In genomic region chr6:17820055-17820454, GRCh38 we compare ENCODE assay signal across 12 cellular contexts.
A peak's percentile ranks its signal among the peaks of the same experiment; 100 is the strongest.
DNase-seq lines count a peak whose midpoint lies in the region; ATAC-seq lines count a peak whose summit lies in the region.
"Had no signal": no experiment of that assay in that cellular context is flagged by ENCODE, and none has a peak within 500 bp of the region (broad histone marks: within the 10 kb centered on the region; RNA-seq: fewer than 3 reads in every experiment).

No MANE protein-coding gene starts in this region.

- no peaks in the 10 kb centered on the region for H3K9me3 Mint-ChIP-seq in activated CD8-positive, alpha-beta T cell treated with anti-CD3 and anti-CD28 coated beads, Interleukin-2, amount 10 ng/mL, durations not matched to agents 7 days and 5 days (ENCODE audit: insufficient read depth)
- H3K9me3 Mint-ChIP-seq: T-helper 1 cell treated with Interleukin-12 subunit alpha and Interleukin-12 subunit beta and Interleukin-4 antibody, amounts not matched to agents 30 μg/mL and 1 μg/mL, for 36 hours had no signal

- H3K36me3 Mint-ChIP-seq in activated CD8-positive, alpha-beta T cell treated with anti-CD3 and anti-CD28 coated beads, Interleukin-2, amount 10 ng/mL, durations not matched to agents 7 days and 5 days (ENCODE audit: low read depth), result no peaks in the 10 kb centered on the region

- H3K27ac Mint-ChIP-seq in activated CD8-positive, alpha-beta T cell treated with anti-CD3 and anti-CD28 coated beads, Interleukin-2, amount 10 ng/mL, durations not matched to agents 7 days and 5 days, result no peak overlapping the region
- H3K27ac Mint-ChIP-seq: T-helper 1 cell treated with Interleukin-12 subunit alpha and Interleukin-12 subunit beta and Interleukin-4 antibody, amounts not matched to agents 30 μg/mL and 1 μg/mL, for 36 hours had no signal

- POLR2A ChIA-PET in activated CD8-positive, alpha-beta T cell treated with anti-CD3 and anti-CD28 coated beads, Interleukin-2, amount 10 ng/mL, durations not matched to agents 7 days and 5 days (lab: Charles Lee), result no interaction called here

- H3K27me3 Mint-ChIP-seq in activated CD8-positive, alpha-beta T cell treated with anti-CD3 and anti-CD28 coated beads, Interleukin-2, amount 10 ng/mL, durations not matched to agents 7 days and 5 days (ENCODE audit: low read depth), result peaks cover 6% of the 10 kb centered on the region

- no peaks in the 10 kb centered on the region for H3K4me1 Mint-ChIP-seq in activated CD8-positive, alpha-beta T cell treated with anti-CD3 and anti-CD28 coated beads, Interleukin-2, amount 10 ng/mL, durations not matched to agents 7 days and 5 days (ENCODE audit: low read depth)

- DNase-seq in NCI-H146 (lab: John Stamatoyannopoulos, UW) (peak; percentile 4), NCI-H146 treated with DMSO at 0.1 percent for 48 hours (lab: John Stamatoyannopoulos, UW; ENCODE audit: unreplicated experiment) (no peak), LHCN-M2 (ENCODE audit: low read depth) (peak; percentile 51), UCSD-AML1 (lab: John Stamatoyannopoulos, UW; ENCODE audit: unreplicated experiment) (peak; percentile 20), myocyte (ENCODE audit: low read depth) (peak; percentile 84), SK-N-DZ (ENCODE audit: low spot score) (no peak)
- DNase-seq in activated CD8-positive, alpha-beta T cell treated with anti-CD3 and anti-CD28 coated beads, Interleukin-2, amount 10 ng/mL, durations not matched to agents 7 days and 5 days, result no peak
- DNase-seq in activated CD4-positive, alpha-beta T cell treated with anti-CD3 and anti-CD28 coated beads, Interleukin-2, amount 50 U/mL, for 4 hours, result no peak
- DNase-seq: DND-41, NCI-H446 treated with DMSO at 0.1 percent for 48 hours, uterus had no signal

- CTCF ChIA-PET in activated CD8-positive, alpha-beta T cell treated with anti-CD3 and anti-CD28 coated beads, Interleukin-2, amount 10 ng/mL, durations not matched to agents 7 days and 5 days (lab: Charles Lee), result interaction anchor here (1.1 to 1.5 kb wide), 2 partner anchors 29 to 239 kb away, joined by 3 read pairs; no protein-coding TSS in a partner anchor

- H3K4me3 Mint-ChIP-seq in activated CD8-positive, alpha-beta T cell treated with anti-CD3 and anti-CD28 coated beads, Interleukin-2, amount 10 ng/mL, durations not matched to agents 7 days and 5 days, result no peak overlapping the region
- H3K4me3 Mint-ChIP-seq: T-helper 1 cell treated with Interleukin-12 subunit alpha and Interleukin-12 subunit beta and Interleukin-4 antibody, amounts not matched to agents 30 μg/mL and 1 μg/mL, for 36 hours had no signal

- no peak for ATAC-seq in activated CD8-positive, alpha-beta T cell treated with anti-CD3 and anti-CD28 coated beads, Interleukin-2, amount 10 ng/mL, durations not matched to agents 7 days and 5 days

Comparison
In these comparisons a context has a peak if more than half of its experiments do, and no peak if none do; other contexts are left out.
1. DNase-seq: peak in NCI-H146 (single experiment), LHCN-M2 (single experiment), UCSD-AML1 (single experiment) and myocyte (single experiment); none in NCI-H146 treated with DMSO at 0.1 percent for 48 hours (single experiment), activated CD8-positive, alpha-beta T cell treated with anti-CD3 and anti-CD28 coated beads, Interleukin-2, amount 10 ng/mL, durations not matched to agents 7 days and 5 days (single experiment), activated CD4-positive, alpha-beta T cell treated with anti-CD3 and anti-CD28 coated beads, Interleukin-2, amount 50 U/mL, for 4 hours (0 of 2) and SK-N-DZ (single experiment).